ENCODE assay signal across 8 cellular contexts in genomic region chr11:13276454-13276851, GRCh38. TPM values are rescaled to one million over a fixed set of nuclear protein-coding genes. Genes with fewer than 3 reads are reported as not detected.
DNase-seq lines count a peak whose midpoint lies in the region; ATAC-seq and TF ChIP-seq lines count a peak whose summit lies in the region.

No MANE protein-coding gene starts in this region.

- H3K4me3 ChIP-seq in adipocyte (ENCODE audit: low read length), result peak overlapping the region; percentile 95
- peak overlapping the region; percentile 96 to 97 for H3K4me3 ChIP-seq in testis

- peak overlapping the region; percentile 87 for H3K4me3 Mint-ChIP-seq in activated CD4-positive, alpha-beta T cell treated with anti-CD3 and anti-CD28 coated beads for 36 hours

- 3 to 6% methylated on average over 10 of the region's 10 CpGs for WGBS in testis, 2 donors

- no peaks in the 10 kb centered on the region for H3K9me3 ChIP-seq in adipocyte (ENCODE audit: control insufficient read depth, low read length)
- no peaks in the 10 kb centered on the region for H3K9me3 ChIP-seq in testis

- no peaks in the 10 kb centered on the region for H3K9me3 Mint-ChIP-seq in activated CD4-positive, alpha-beta T cell treated with anti-CD3 and anti-CD28 coated beads for 36 hours (ENCODE audit: low read depth)

- H3K36me3 ChIP-seq in adipocyte (ENCODE audit: control insufficient read depth, insufficient read depth, low read length, severe bottlenecking), result no peaks in the 10 kb centered on the region
- no peaks in the 10 kb centered on the region for H3K36me3 ChIP-seq in testis (ENCODE audit: low read depth, missing control alignments)

- peak; percentile 31 for DNase-seq in activated CD4-positive, alpha-beta T cell treated with anti-CD3 and anti-CD28 coated beads for 36 hours
- no peak for DNase-seq in activated CD4-positive, alpha-beta T cell treated with anti-CD3 and anti-CD28 coated beads, Interleukin-2, amount 50 U/mL, for 48 hours
- DNase-seq in adipocyte (ENCODE audit: low read depth), result no peak
- DNase-seq in testis, result no peak
- no peak for DNase-seq in NCI-H1417 treated with DMSO at 0.1 percent for 48 hours (lab: John Stamatoyannopoulos, UW)
- DNase-seq in sciatic nerve (ENCODE audit: low spot score), result no peak

- H3K27me3 Mint-ChIP-seq in activated CD4-positive, alpha-beta T cell treated with anti-CD3 and anti-CD28 coated beads for 36 hours, result peaks cover 6% of the 10 kb centered on the region

- no peaks in the 10 kb centered on the region for H3K36me3 Mint-ChIP-seq in activated CD4-positive, alpha-beta T cell treated with anti-CD3 and anti-CD28 coated beads for 36 hours (ENCODE audit: low read depth)

- no peak for TF ChIP-seq CTCF in testis (IDR thresholded peaks at IDR 0.05)

- peaks cover 20% of the 10 kb centered on the region for H3K4me1 ChIP-seq in adipocyte (ENCODE audit: control insufficient read depth, insufficient read depth, low read length)
- peaks cover 4% of the 10 kb centered on the region for H3K4me1 ChIP-seq in testis

- peaks cover 36% of the 10 kb centered on the region for H3K4me1 Mint-ChIP-seq in activated CD4-positive, alpha-beta T cell treated with anti-CD3 and anti-CD28 coated beads for 36 hours

- intact Hi-C loops in activated CD4-positive, alpha-beta T cell treated with anti-CD3 and anti-CD28 coated beads for 36 hours (cut with DNase I, micrococcal nuclease), result loop anchor here (2.0 to 10.0 kb wide), 4 partner anchors 58 to 1434 kb away; partner anchors contain the start of genes FAR1 (in 1 of the 2) and USP47 (in 1 of the 2)
- intact Hi-C loops in testis (cut with DNase I; ENCODE audit: low total_unique reads), result no loop called here
- intact Hi-C loops in sciatic nerve (cut with DNase I), result no loop called here

- no peak for TF ChIP-seq POLR2A in testis (IDR thresholded peaks at IDR 0.05)

- peak overlapping the region; percentile 84 for H3K27ac Mint-ChIP-seq in activated CD4-positive, alpha-beta T cell treated with anti-CD3 and anti-CD28 coated beads for 36 hours

- POLR2A ChIA-PET in activated CD4-positive, alpha-beta T cell treated with anti-CD3 and anti-CD28 coated beads for 36 hours (lab: Charles Lee), result interaction anchor here (1.1 to 1.3 kb wide), 2 partner anchors 11 to 63 kb away, joined by 3 to 4 read pairs; no protein-coding TSS in a partner anchor

- ATAC-seq in activated CD4-positive, alpha-beta T cell treated with anti-CD3 and anti-CD28 coated beads for 36 hours, result no peak
- ATAC-seq in HG03520 (IDR thresholded peaks at IDR 0.05; ENCODE audit: unreplicated experiment) (no peak), sciatic nerve (no peak)

- H3K9ac ChIP-seq in adipocyte (ENCODE audit: low read length), result peak overlapping the region; percentile 87

- peak overlapping the region; percentile 87 for H3K27ac ChIP-seq in layer of hippocampus (ENCODE audit: low read depth, low read length)
- H3K27ac ChIP-seq in testis, result peak overlapping the region; percentile 92 to 94

- H3K27me3 ChIP-seq in adipocyte (replicated peaks; ENCODE audit: control insufficient read depth, insufficient read depth, low read length), result no peaks in the 10 kb centered on the region
- H3K27me3 ChIP-seq in layer of hippocampus (ENCODE audit: control insufficient read depth, insufficient read depth, low read length), result no peaks in the 10 kb centered on the region
- H3K27me3 ChIP-seq in testis, result no peaks in the 10 kb centered on the region

- CTCF ChIA-PET in activated CD4-positive, alpha-beta T cell treated with anti-CD3 and anti-CD28 coated beads for 36 hours (lab: Charles Lee), result interaction anchor here (0.8 to 1.7 kb wide), 3 partner anchors 59 to 62 kb away, joined by 3 to 17 read pairs (median 5); no protein-coding TSS in a partner anchor

RNA-seq across cellular contexts. Expression of gene BMAL1, which starts 1.1 kb away (rescaled TPM):
- 10 to 100 TPM; 18.6 to 20.2 TPM for total RNA-seq in activated CD4-positive, alpha-beta T cell treated with anti-CD3 and anti-CD28 coated beads for 36 hours
- 10 to 100 TPM; 35.7 to 40.3 TPM for total RNA-seq in testis
- 21.5 TPM for polyA plus RNA-seq in testis (ENCODE audit: insufficient read depth, low read depth, low replicate concordance)
- total RNA-seq in sciatic nerve, result 25.6 TPM

Comparison
In these comparisons a context has a peak if more than half of its experiments do, and no peak if none do; other contexts are left out.
1. intact Hi-C loops: an anchor here in activated CD4-positive, alpha-beta T cell treated with anti-CD3 and anti-CD28 coated beads for 36 hours (2.0 to 10.0 kb wide); none called in testis and sciatic nerve.